ENCODE assay signal across 23 cellular contexts in genomic region chr2:23555944-23556343, GRCh38.
"Had no signal": no experiment of that assay in that cellular context is flagged by ENCODE, and none has a peak within 500 bp of the region (broad histone marks: within the 10 kb centered on the region; RNA-seq: fewer than 3 reads in every experiment).

No MANE protein-coding gene starts in this region.

- FAIRE-seq: endothelial cell of umbilical vein, islet of Langerhans had no signal

- H3K27ac Mint-ChIP-seq: natural killer cell treated with Interleukin-12 subunit alpha and Interleukin-12 subunit beta and Interleukin-15 and Interleukin-18, amount 100 ng/mL, for 72 hours; stimulated activated naive B cell treated with anti-CD40 and anti-IgM and Interleukin-4, amounts not matched to agents 10 μg/mL and 1 μg/mL and 100 μg/mL, for 72 hours had no signal

- H3K9me3 ChIP-seq: colonic mucosa, heart left ventricle, lower lobe of right lung, testis, transverse colon had no signal

- H3K4me3 Mint-ChIP-seq: natural killer cell treated with Interleukin-12 subunit alpha and Interleukin-12 subunit beta and Interleukin-15 and Interleukin-18, amount 100 ng/mL, for 72 hours; stimulated activated naive B cell treated with anti-CD40 and anti-IgM and Interleukin-4, amounts not matched to agents 10 μg/mL and 1 μg/mL and 100 μg/mL, for 72 hours; stimulated activated naive CD8-positive, alpha-beta T cell treated with anti-CD3 and anti-CD28 coated beads, Interleukin-15, amount 100 ng/mL, for 72 hours had no signal

- H3K4me1 ChIP-seq: colonic mucosa, lower lobe of right lung, transverse colon had no signal

- H3K27ac ChIP-seq: colonic mucosa, heart left ventricle, lower lobe of right lung, skin epidermis, testis, transverse colon had no signal

- DNase-seq: colonic mucosa; dermis blood vessel endothelial cell; erythroblast; foreskin melanocyte; hypothalamus; kidney glomerular epithelial cell; lower lobe of right lung; mesenchymal stem cell; midbrain; posterior cingulate gyrus; stimulated activated CD4-positive, alpha-beta T cell treated with anti-CD3 and anti-CD28 coated beads, Interleukin-2, amount 100 ng/mL, for 24 hours; stimulated activated CD4-positive, alpha-beta T cell treated with anti-CD3 and anti-CD28 coated beads, Interleukin-4, amount 100 ng/mL, for 4 hours; stimulated activated naive B cell treated with anti-CD40 and anti-IgM and Interleukin-4, amounts not matched to agents 10 μg/mL and 1 μg/mL and 100 μg/mL, for 72 hours; stimulated activated naive CD8-positive, alpha-beta T cell treated with anti-CD3 and anti-CD28 coated beads, Interleukin-15, amount 100 ng/mL, for 72 hours; testis; transverse colon had no signal

- H3K9me3 Mint-ChIP-seq: natural killer cell treated with Interleukin-12 subunit alpha and Interleukin-12 subunit beta and Interleukin-15 and Interleukin-18, amount 100 ng/mL, for 72 hours; stimulated activated naive B cell treated with anti-CD40 and anti-IgM and Interleukin-4, amounts not matched to agents 10 μg/mL and 1 μg/mL and 100 μg/mL, for 72 hours; stimulated activated naive CD8-positive, alpha-beta T cell treated with anti-CD3 and anti-CD28 coated beads, Interleukin-15, amount 100 ng/mL, for 72 hours had no signal

- H3K4me1 Mint-ChIP-seq: stimulated activated naive B cell treated with anti-CD40 and anti-IgM and Interleukin-4, amounts not matched to agents 10 μg/mL and 1 μg/mL and 100 μg/mL, for 72 hours had no signal

- ATAC-seq: heart left ventricle; left lobe of liver; lower lobe of right lung; natural killer cell treated with Interleukin-12 subunit alpha and Interleukin-12 subunit beta and Interleukin-15 and Interleukin-18, amount 100 ng/mL, for 72 hours; sciatic nerve; stimulated activated naive B cell treated with anti-CD40 and anti-IgM and Interleukin-4, amounts not matched to agents 10 μg/mL and 1 μg/mL and 100 μg/mL, for 72 hours; stimulated activated naive CD8-positive, alpha-beta T cell treated with anti-CD3 and anti-CD28 coated beads, Interleukin-15, amount 100 ng/mL, for 72 hours had no signal

- H3K27me3 ChIP-seq: colonic mucosa, heart left ventricle, testis, transverse colon had no signal

- H3K4me3 ChIP-seq: colonic mucosa, heart left ventricle, lower lobe of right lung, skin epidermis, testis, transverse colon had no signal

- H3K36me3 ChIP-seq: colonic mucosa, heart left ventricle, lower lobe of right lung, transverse colon had no signal

- H3K27me3 Mint-ChIP-seq: natural killer cell treated with Interleukin-12 subunit alpha and Interleukin-12 subunit beta and Interleukin-15 and Interleukin-18, amount 100 ng/mL, for 72 hours; stimulated activated naive CD8-positive, alpha-beta T cell treated with anti-CD3 and anti-CD28 coated beads, Interleukin-15, amount 100 ng/mL, for 72 hours had no signal

- H3K36me3 Mint-ChIP-seq: natural killer cell treated with Interleukin-12 subunit alpha and Interleukin-12 subunit beta and Interleukin-15 and Interleukin-18, amount 100 ng/mL, for 72 hours; stimulated activated naive B cell treated with anti-CD40 and anti-IgM and Interleukin-4, amounts not matched to agents 10 μg/mL and 1 μg/mL and 100 μg/mL, for 72 hours had no signal
